In the genomic region with DNA sequence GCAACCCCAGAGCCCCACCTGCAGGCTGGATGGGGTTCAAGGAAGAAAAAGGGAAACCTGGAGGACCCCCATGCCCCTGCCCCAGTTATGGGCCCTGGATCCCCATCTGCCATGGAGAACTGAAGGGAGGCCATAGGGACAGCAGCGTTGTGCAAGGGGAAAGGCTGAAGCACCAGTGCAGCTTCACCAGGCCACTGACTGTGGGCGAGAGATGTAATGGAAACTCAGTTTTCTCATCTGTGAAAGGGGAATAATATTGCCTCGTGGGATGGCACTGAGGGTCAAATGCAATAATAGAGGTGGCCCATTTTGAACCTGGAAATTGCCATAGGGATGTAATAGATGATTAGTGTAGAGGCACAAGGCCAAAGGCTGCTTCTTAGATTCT, we compare ENCODE assay signal across 1 cellular context.
TF ChIP-seq lines count a peak whose summit lies in the region.

No MANE protein-coding gene starts in this region.

TF ChIP-seq in K562, 482 proteins besides CTCF, POLR2A, EP300 and RAD21 (continued from another document and continues in another):
- TF ChIP-seq, protein P1, sequence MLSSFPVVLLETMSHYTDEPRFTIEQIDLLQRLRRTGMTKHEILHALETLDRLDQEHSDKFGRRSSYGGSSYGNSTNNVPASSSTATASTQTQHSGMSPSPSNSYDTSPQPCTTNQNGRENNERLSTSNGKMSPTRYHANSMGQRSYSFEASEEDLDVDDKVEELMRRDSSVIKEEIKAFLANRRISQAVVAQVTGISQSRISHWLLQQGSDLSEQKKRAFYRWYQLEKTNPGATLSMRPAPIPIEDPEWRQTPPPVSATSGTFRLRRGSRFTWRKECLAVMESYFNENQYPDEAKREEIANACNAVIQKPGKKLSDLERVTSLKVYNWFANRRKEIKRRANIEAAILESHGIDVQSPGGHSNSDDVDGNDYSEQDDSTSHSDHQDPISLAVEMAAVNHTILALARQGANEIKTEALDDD (IDR thresholded peaks at IDR 0.05), result no peak
- TF ChIP-seq CBX1 (IDR thresholded peaks at IDR 0.05; ENCODE audit: low read depth) (peak; percentile 98; the same call in 1 of the 2 replicates), MTA1 (IDR thresholded peaks at IDR 0.05; ENCODE audit: borderline replicate concordance) (peak; percentile 33; the same call in 1 of the 2 replicates), ZNF212 (CRISPR knock-in tag; IDR thresholded peaks at IDR 0.05) (no peak), ZNF785 (CRISPR knock-in tag; IDR thresholded peaks at IDR 0.05) (no peak), TCF7L2 (IDR thresholded peaks at IDR 0.05; ENCODE audit: low read depth, low read length) (no peak), SAP30 (IDR thresholded peaks at IDR 0.05; ENCODE audit: borderline replicate concordance, insufficient read depth, low read depth, low read length, poor library complexity, severe bottlenecking) (no peak), ZNF232 (CRISPR knock-in tag; IDR thresholded peaks at IDR 0.05) (no peak), ZNF121 (CRISPR knock-in tag; conservative IDR thresholded peaks at IDR 0.05) (peak; percentile 24; the same call in 1 of the 2 replicates), ZNF766 (CRISPR knock-in tag; conservative IDR thresholded peaks at IDR 0.05) (no peak), PTBP1 (IDR thresholded peaks at IDR 0.05; ENCODE audit: low read depth, low read length) (peak; percentile 95; the same call in 1 of the 2 replicates), HDAC2 (IDR thresholded peaks at IDR 0.05) (peak; percentile 99), CCAR2 (IDR thresholded peaks at IDR 0.05; ENCODE audit: low read depth, low read length) (no peak), ZBTB8A (IDR thresholded peaks at IDR 0.05; ENCODE audit: partially characterized antibody) (no peak), FOXP1 (CRISPR knock-in tag; IDR thresholded peaks at IDR 0.05) (no peak), NFXL1 (CRISPR knock-in tag; IDR thresholded peaks at IDR 0.05) (0 out of 2 replicates have a peak, but pooled peaks have one; percentile 70), ZSCAN29 (IDR thresholded peaks at IDR 0.05) (no peak), NR4A1 (CRISPR knock-in tag; IDR thresholded peaks at IDR 0.05) (no peak), NR4A1 (tag; IDR thresholded peaks at IDR 0.05) (0 out of 2 replicates have a peak, but pooled peaks have one; percentile 20), HNRNPUL1 (IDR thresholded peaks at IDR 0.05; ENCODE audit: low read length) (no peak), CBX2 (IDR thresholded peaks at IDR 0.05; ENCODE audit: insufficient read depth, low read length, poor library complexity, severe bottlenecking) (no peak), SMARCA4 (IDR thresholded peaks at IDR 0.05) (no peak), NR2C2 (CRISPR knock-in tag; IDR thresholded peaks at IDR 0.05) (no peak), NR2C2 (tag; IDR thresholded peaks at IDR 0.05) (0 out of 2 replicates have a peak, but pooled peaks have one; percentile 23), SPI1 (IDR thresholded peaks at IDR 0.05; ENCODE audit: borderline replicate concordance, low read depth, low read length) (peak; percentile 48; the same call in 1 of the 2 replicates), TAF15 (IDR thresholded peaks at IDR 0.05; ENCODE audit: low read depth, low read length) (no peak), SIN3A (IDR thresholded peaks at IDR 0.05; ENCODE audit: borderline replicate concordance in 2 of 2, control insufficient read depth in 1 of 2, low read depth in 2 of 2, low read length in 2 of 2) (no peak), ZNF695 (CRISPR knock-in tag; IDR thresholded peaks at IDR 0.05) (peak; percentile 64; the same call in 1 of the 2 replicates)
- TF ChIP-seq, protein P2, sequence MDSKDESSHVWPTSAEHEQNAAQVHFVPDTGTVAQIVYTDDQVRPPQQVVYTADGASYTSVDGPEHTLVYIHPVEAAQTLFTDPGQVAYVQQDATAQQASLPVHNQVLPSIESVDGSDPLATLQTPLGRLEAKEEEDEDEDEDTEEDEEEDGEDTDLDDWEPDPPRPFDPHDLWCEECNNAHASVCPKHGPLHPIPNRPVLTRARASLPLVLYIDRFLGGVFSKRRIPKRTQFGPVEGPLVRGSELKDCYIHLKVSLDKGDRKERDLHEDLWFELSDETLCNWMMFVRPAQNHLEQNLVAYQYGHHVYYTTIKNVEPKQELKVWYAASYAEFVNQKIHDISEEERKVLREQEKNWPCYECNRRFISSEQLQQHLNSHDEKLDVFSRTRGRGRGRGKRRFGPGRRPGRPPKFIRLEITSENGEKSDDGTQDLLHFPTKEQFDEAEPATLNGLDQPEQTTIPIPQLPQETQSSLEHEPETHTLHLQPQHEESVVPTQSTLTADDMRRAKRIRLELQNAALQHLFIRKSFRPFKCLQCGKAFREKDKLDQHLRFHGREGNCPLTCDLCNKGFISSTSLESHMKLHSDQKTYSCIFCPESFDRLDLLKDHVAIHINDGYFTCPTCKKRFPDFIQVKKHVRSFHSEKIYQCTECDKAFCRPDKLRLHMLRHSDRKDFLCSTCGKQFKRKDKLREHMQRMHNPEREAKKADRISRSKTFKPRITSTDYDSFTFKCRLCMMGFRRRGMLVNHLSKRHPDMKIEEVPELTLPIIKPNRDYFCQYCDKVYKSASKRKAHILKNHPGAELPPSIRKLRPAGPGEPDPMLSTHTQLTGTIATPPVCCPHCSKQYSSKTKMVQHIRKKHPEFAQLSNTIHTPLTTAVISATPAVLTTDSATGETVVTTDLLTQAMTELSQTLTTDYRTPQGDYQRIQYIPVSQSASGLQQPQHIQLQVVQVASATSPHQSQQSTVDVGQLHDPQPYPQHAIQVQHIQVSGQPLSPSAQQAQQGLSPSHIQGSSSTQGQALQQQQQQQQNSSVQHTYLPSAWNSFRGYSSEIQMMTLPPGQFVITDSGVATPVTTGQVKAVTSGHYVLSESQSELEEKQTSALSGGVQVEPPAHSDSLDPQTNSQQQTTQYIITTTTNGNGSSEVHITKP (IDR thresholded peaks at IDR 0.05; ENCODE audit: partially characterized antibody), result no peak
- TF ChIP-seq, protein P3, sequence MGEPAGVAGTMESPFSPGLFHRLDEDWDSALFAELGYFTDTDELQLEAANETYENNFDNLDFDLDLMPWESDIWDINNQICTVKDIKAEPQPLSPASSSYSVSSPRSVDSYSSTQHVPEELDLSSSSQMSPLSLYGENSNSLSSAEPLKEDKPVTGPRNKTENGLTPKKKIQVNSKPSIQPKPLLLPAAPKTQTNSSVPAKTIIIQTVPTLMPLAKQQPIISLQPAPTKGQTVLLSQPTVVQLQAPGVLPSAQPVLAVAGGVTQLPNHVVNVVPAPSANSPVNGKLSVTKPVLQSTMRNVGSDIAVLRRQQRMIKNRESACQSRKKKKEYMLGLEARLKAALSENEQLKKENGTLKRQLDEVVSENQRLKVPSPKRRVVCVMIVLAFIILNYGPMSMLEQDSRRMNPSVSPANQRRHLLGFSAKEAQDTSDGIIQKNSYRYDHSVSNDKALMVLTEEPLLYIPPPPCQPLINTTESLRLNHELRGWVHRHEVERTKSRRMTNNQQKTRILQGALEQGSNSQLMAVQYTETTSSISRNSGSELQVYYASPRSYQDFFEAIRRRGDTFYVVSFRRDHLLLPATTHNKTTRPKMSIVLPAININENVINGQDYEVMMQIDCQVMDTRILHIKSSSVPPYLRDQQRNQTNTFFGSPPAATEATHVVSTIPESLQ (CRISPR knock-in tag; IDR thresholded peaks at IDR 0.05), result no peak
- TF ChIP-seq, protein P4, sequence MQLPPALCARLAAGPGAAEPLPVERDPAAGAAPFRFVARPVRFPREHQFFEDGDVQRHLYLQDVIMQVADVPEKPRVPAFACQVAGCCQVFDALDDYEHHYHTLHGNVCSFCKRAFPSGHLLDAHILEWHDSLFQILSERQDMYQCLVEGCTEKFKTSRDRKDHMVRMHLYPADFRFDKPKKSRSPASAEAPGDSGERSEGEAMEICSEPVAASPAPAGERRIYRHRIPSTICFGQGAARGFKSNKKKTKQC (CRISPR knock-in tag; IDR thresholded peaks at IDR 0.05), result no peak
- TF ChIP-seq, protein P5, sequence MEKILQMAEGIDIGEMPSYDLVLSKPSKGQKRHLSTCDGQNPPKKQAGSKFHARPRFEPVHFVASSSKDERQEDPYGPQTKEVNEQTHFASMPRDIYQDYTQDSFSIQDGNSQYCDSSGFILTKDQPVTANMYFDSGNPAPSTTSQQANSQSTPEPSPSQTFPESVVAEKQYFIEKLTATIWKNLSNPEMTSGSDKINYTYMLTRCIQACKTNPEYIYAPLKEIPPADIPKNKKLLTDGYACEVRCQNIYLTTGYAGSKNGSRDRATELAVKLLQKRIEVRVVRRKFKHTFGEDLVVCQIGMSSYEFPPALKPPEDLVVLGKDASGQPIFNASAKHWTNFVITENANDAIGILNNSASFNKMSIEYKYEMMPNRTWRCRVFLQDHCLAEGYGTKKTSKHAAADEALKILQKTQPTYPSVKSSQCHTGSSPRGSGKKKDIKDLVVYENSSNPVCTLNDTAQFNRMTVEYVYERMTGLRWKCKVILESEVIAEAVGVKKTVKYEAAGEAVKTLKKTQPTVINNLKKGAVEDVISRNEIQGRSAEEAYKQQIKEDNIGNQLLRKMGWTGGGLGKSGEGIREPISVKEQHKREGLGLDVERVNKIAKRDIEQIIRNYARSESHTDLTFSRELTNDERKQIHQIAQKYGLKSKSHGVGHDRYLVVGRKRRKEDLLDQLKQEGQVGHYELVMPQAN (IDR thresholded peaks at IDR 0.05; ENCODE audit: borderline replicate concordance), result no peak
- TF ChIP-seq, protein P6, sequence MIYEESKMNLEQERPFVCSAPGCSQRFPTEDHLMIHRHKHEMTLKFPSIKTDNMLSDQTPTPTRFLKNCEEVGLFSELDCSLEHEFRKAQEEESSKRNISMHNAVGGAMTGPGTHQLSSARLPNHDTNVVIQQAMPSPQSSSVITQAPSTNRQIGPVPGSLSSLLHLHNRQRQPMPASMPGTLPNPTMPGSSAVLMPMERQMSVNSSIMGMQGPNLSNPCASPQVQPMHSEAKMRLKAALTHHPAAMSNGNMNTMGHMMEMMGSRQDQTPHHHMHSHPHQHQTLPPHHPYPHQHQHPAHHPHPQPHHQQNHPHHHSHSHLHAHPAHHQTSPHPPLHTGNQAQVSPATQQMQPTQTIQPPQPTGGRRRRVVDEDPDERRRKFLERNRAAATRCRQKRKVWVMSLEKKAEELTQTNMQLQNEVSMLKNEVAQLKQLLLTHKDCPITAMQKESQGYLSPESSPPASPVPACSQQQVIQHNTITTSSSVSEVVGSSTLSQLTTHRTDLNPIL (CRISPR knock-in tag; IDR thresholded peaks at IDR 0.05), result no peak
- TF ChIP-seq, protein P7, sequence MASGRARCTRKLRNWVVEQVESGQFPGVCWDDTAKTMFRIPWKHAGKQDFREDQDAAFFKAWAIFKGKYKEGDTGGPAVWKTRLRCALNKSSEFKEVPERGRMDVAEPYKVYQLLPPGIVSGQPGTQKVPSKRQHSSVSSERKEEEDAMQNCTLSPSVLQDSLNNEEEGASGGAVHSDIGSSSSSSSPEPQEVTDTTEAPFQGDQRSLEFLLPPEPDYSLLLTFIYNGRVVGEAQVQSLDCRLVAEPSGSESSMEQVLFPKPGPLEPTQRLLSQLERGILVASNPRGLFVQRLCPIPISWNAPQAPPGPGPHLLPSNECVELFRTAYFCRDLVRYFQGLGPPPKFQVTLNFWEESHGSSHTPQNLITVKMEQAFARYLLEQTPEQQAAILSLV (tag; IDR thresholded peaks at IDR 0.05), result no peak
- TF ChIP-seq, protein P8, sequence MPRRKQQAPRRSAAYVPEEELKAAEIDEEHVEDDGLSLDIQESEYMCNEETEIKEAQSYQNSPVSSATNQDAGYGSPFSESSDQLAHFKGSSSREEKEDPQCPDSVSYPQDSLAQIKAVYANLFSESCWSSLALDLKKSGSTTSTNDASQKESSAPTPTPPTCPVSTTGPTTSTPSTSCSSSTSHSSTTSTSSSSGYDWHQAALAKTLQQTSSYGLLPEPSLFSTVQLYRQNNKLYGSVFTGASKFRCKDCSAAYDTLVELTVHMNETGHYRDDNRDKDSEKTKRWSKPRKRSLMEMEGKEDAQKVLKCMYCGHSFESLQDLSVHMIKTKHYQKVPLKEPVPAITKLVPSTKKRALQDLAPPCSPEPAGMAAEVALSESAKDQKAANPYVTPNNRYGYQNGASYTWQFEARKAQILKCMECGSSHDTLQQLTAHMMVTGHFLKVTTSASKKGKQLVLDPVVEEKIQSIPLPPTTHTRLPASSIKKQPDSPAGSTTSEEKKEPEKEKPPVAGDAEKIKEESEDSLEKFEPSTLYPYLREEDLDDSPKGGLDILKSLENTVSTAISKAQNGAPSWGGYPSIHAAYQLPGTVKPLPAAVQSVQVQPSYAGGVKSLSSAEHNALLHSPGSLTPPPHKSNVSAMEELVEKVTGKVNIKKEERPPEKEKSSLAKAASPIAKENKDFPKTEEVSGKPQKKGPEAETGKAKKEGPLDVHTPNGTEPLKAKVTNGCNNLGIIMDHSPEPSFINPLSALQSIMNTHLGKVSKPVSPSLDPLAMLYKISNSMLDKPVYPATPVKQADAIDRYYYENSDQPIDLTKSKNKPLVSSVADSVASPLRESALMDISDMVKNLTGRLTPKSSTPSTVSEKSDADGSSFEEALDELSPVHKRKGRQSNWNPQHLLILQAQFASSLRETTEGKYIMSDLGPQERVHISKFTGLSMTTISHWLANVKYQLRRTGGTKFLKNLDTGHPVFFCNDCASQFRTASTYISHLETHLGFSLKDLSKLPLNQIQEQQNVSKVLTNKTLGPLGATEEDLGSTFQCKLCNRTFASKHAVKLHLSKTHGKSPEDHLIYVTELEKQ (CRISPR knock-in tag; IDR thresholded peaks at IDR 0.05), result peak; percentile 23; the same call in 1 of the 2 replicates
- TF ChIP-seq, protein P9, sequence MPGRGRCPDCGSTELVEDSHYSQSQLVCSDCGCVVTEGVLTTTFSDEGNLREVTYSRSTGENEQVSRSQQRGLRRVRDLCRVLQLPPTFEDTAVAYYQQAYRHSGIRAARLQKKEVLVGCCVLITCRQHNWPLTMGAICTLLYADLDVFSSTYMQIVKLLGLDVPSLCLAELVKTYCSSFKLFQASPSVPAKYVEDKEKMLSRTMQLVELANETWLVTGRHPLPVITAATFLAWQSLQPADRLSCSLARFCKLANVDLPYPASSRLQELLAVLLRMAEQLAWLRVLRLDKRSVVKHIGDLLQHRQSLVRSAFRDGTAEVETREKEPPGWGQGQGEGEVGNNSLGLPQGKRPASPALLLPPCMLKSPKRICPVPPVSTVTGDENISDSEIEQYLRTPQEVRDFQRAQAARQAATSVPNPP (IDR thresholded peaks at IDR 0.05; ENCODE audit: borderline replicate concordance, insufficient read depth, insufficient read length), result no peak
- TF ChIP-seq, protein P10, sequence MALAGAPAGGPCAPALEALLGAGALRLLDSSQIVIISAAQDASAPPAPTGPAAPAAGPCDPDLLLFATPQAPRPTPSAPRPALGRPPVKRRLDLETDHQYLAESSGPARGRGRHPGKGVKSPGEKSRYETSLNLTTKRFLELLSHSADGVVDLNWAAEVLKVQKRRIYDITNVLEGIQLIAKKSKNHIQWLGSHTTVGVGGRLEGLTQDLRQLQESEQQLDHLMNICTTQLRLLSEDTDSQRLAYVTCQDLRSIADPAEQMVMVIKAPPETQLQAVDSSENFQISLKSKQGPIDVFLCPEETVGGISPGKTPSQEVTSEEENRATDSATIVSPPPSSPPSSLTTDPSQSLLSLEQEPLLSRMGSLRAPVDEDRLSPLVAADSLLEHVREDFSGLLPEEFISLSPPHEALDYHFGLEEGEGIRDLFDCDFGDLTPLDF (CRISPR knock-in tag; IDR thresholded peaks at IDR 0.05), result peak; percentile 54; the same call in 1 of the 2 replicates
- TF ChIP-seq, protein P11, sequence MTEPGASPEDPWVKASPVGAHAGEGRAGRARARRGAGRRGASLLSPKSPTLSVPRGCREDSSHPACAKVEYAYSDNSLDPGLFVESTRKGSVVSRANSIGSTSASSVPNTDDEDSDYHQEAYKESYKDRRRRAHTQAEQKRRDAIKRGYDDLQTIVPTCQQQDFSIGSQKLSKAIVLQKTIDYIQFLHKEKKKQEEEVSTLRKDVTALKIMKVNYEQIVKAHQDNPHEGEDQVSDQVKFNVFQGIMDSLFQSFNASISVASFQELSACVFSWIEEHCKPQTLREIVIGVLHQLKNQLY (CRISPR knock-in tag; conservative IDR thresholded peaks at IDR 0.05), result 0 out of 4 replicates have a peak, but pooled peaks of 1 of the 2 experiments have one; percentile 19
